In genomic region chr19:50896591-50897190, GRCh38 we compare ENCODE assay signal across 9 cellular contexts. TPM values are rescaled to one million over a fixed set of nuclear protein-coding genes. Genes with fewer than 3 reads are reported as not detected.
DNase-seq lines count a peak whose midpoint lies in the region; ATAC-seq lines count a peak whose summit lies in the region.
"Had no signal": no experiment of that assay in that cellular context is flagged by ENCODE, and none has a peak within 500 bp of the region (broad histone marks: within the 10 kb centered on the region; RNA-seq: fewer than 3 reads in every experiment).

No MANE protein-coding gene starts in this region.

- no peak for DNase-seq in activated T-cell treated with anti-CD3 and anti-CD28 coated beads, Interleukin-2, amount 50 U/mL, for 4 hours
- no peak for DNase-seq in activated T-cell treated with anti-CD3 and anti-CD28 coated beads, Interleukin-2, amount 50 U/mL, for 24 hours
- DNase-seq in amniotic epithelial cell (ENCODE audit: low read depth) (peak; percentile 16), DMS 273 (lab: John Stamatoyannopoulos, UW; ENCODE audit: unreplicated experiment) (no peak), NCI-H446 treated with DMSO at 0.1 percent for 48 hours (lab: John Stamatoyannopoulos, UW) (no peak)
- DNase-seq in stimulated activated naive CD8-positive, alpha-beta T cell treated with anti-CD3 and anti-CD28 coated beads, Interleukin-15, Interleukin-2, amounts not matched to agents 100 U/mL and 50 U/mL, for 24 hours, result peak; percentile 33

- no peak overlapping the region for H3K4me3 Mint-ChIP-seq in activated T-cell treated with anti-CD3 and anti-CD28 coated beads, Interleukin-2, amount 50 U/mL, for 4 hours
- no peak overlapping the region for H3K4me3 Mint-ChIP-seq in activated T-cell treated with anti-CD3 and anti-CD28 coated beads, Interleukin-2, amount 50 U/mL, for 24 hours
- peak overlapping the region in 3 of 4 donors; percentile 1 to 63 (median 30) for H3K4me3 Mint-ChIP-seq in IgD-negative memory B cell

- H3K27me3 Mint-ChIP-seq in activated T-cell treated with anti-CD3 and anti-CD28 coated beads, Interleukin-2, amount 50 U/mL, for 4 hours (ENCODE audit: low read depth), result peaks cover 26% of the 10 kb centered on the region
- H3K27me3 Mint-ChIP-seq in activated T-cell treated with anti-CD3 and anti-CD28 coated beads, Interleukin-2, amount 50 U/mL, for 24 hours, result peaks cover 70% of the 10 kb centered on the region
- H3K27me3 Mint-ChIP-seq in IgD-negative memory B cell, result peaks cover 4% of the 10 kb centered on the region

- no peaks in the 10 kb centered on the region for H3K36me3 Mint-ChIP-seq in activated T-cell treated with anti-CD3 and anti-CD28 coated beads, Interleukin-2, amount 50 U/mL, for 4 hours (ENCODE audit: insufficient read depth)
- H3K36me3 Mint-ChIP-seq in activated T-cell treated with anti-CD3 and anti-CD28 coated beads, Interleukin-2, amount 50 U/mL, for 24 hours (ENCODE audit: low read depth), result no peaks in the 10 kb centered on the region
- H3K36me3 Mint-ChIP-seq in IgD-negative memory B cell, result peaks cover 3% of the 10 kb centered on the region

- no peaks in the 10 kb centered on the region for H3K4me1 Mint-ChIP-seq in activated T-cell treated with anti-CD3 and anti-CD28 coated beads, Interleukin-2, amount 50 U/mL, for 4 hours (ENCODE audit: low read depth)
- H3K4me1 Mint-ChIP-seq in activated T-cell treated with anti-CD3 and anti-CD28 coated beads, Interleukin-2, amount 50 U/mL, for 24 hours (ENCODE audit: low read depth), result peaks cover 6% of the 10 kb centered on the region
- H3K4me1 Mint-ChIP-seq in IgD-negative memory B cell, result peaks cover 10 to 27% (median 25%) of the 10 kb centered on the region in 3 donors

- H3K27ac Mint-ChIP-seq in activated T-cell treated with anti-CD3 and anti-CD28 coated beads, Interleukin-2, amount 50 U/mL, for 24 hours, result no peak overlapping the region
- peak overlapping the region; percentile 41 to 94 (median 91) for H3K27ac Mint-ChIP-seq in IgD-negative memory B cell

- H3K9me3 Mint-ChIP-seq in activated T-cell treated with anti-CD3 and anti-CD28 coated beads, Interleukin-2, amount 50 U/mL, for 4 hours, result no peaks in the 10 kb centered on the region
- peaks cover 2% of the 10 kb centered on the region for H3K9me3 Mint-ChIP-seq in activated T-cell treated with anti-CD3 and anti-CD28 coated beads, Interleukin-2, amount 50 U/mL, for 24 hours
- no peaks in the 10 kb centered on the region for H3K9me3 Mint-ChIP-seq in IgD-negative memory B cell

- ATAC-seq in activated T-cell treated with anti-CD3 and anti-CD28 coated beads, Interleukin-2, amount 50 U/mL, for 4 hours, result peak; percentile 82 to 93
- peak; percentile 83 for ATAC-seq in GM21786 (IDR thresholded peaks at IDR 0.05; ENCODE audit: unreplicated experiment)
- ATAC-seq in stimulated activated naive CD8-positive, alpha-beta T cell treated with anti-CD3 and anti-CD28 coated beads, Interleukin-15, Interleukin-2, amounts not matched to agents 100 U/mL and 50 U/mL, for 24 hours, result peak; percentile 87

RNA-seq across cellular contexts. Expression of gene KLK4, which starts 14.5 kb away (rescaled TPM):
- not detected for total RNA-seq in activated T-cell treated with anti-CD3 and anti-CD28 coated beads, Interleukin-2, amount 50 U/mL, for 4 hours
- polyA plus RNA-seq in IgD-negative memory B cell, result not detected
- total RNA-seq: breast epithelium had no signal

RNA-seq across cellular contexts. Expression of gene KLK2, which starts 23.5 kb away (rescaled TPM):
- not detected for total RNA-seq in activated T-cell treated with anti-CD3 and anti-CD28 coated beads, Interleukin-2, amount 50 U/mL, for 4 hours
- polyA plus RNA-seq in IgD-negative memory B cell, result not detected

RNA-seq across cellular contexts. Expression of gene KLK3, which starts 42.0 kb away (rescaled TPM):
- not detected for total RNA-seq in activated T-cell treated with anti-CD3 and anti-CD28 coated beads, Interleukin-2, amount 50 U/mL, for 4 hours
- polyA plus RNA-seq in IgD-negative memory B cell, result not detected

RNA-seq across cellular contexts. Expression of gene KLK5, which starts 56.1 kb away (rescaled TPM):
- not detected for total RNA-seq in activated T-cell treated with anti-CD3 and anti-CD28 coated beads, Interleukin-2, amount 50 U/mL, for 4 hours
- not detected for polyA plus RNA-seq in IgD-negative memory B cell

Comparison
In these comparisons a context has a peak if more than half of its experiments do, and no peak if none do; other contexts are left out.
1. DNase-seq: peak in amniotic epithelial cell (single experiment) and stimulated activated naive CD8-positive, alpha-beta T cell treated with anti-CD3 and anti-CD28 coated beads, Interleukin-15, Interleukin-2, amounts not matched to agents 100 U/mL and 50 U/mL, for 24 hours (single experiment); none in activated T-cell treated with anti-CD3 and anti-CD28 coated beads, Interleukin-2, amount 50 U/mL, for 4 hours (single experiment), activated T-cell treated with anti-CD3 and anti-CD28 coated beads, Interleukin-2, amount 50 U/mL, for 24 hours (single experiment), DMS 273 (single experiment) and NCI-H446 treated with DMSO at 0.1 percent for 48 hours (single experiment).
2. H3K4me3 Mint-ChIP-seq: peak in IgD-negative memory B cell (3 of 4); none in activated T-cell treated with anti-CD3 and anti-CD28 coated beads, Interleukin-2, amount 50 U/mL, for 4 hours (single experiment) and activated T-cell treated with anti-CD3 and anti-CD28 coated beads, Interleukin-2, amount 50 U/mL, for 24 hours (single experiment).
3. Peak in every context shown above with its lines, with median percentiles within 50 percentile points of each other: ATAC-seq.